Comparison of ENCODE assay signal across 21 cellular contexts in genomic region chr6:154874684-154875594, GRCh38.
A peak's percentile ranks its signal among the peaks of the same experiment; 100 is the strongest.
DNase-seq lines count a peak whose midpoint lies in the region; ATAC-seq, FAIRE-seq and TF ChIP-seq lines count a peak whose summit lies in the region.
"Had no signal": no experiment of that assay in that cellular context is flagged by ENCODE, and none has a peak within 500 bp of the region (broad histone marks: within the 10 kb centered on the region; RNA-seq: fewer than 3 reads in every experiment).

No MANE protein-coding gene starts in this region.

- intact Hi-C loops in HepG2 (cut with micrococcal nuclease; ENCODE audit: unreplicated experiment) (no loop called here), right lobe of liver (cut with DNase I) (no loop called here), left ventricle myocardium inferior (cut with micrococcal nuclease) (no loop called here)

- H3K9me3 ChIP-seq in HepG2 (ENCODE audit: low read length) = no peaks in the 10 kb centered on the region
- H3K9me3 ChIP-seq in right lobe of liver = no peaks in the 10 kb centered on the region
- H3K9me3 ChIP-seq in endodermal cell (ENCODE audit: control insufficient read depth, low read length) = no peaks in the 10 kb centered on the region
- no peaks in the 10 kb centered on the region for H3K9me3 ChIP-seq in left ventricle myocardium inferior (replicated peaks)
- H3K9me3 ChIP-seq: A549; BLaER1 treated with 17β-estradiol and CSF1 and Interleukin-3, amounts not matched to agents 10 nM and 100 nM; mucosa of descending colon; SK-N-SH had no signal

- TF ChIP-seq CTCF in HepG2 (CRISPR knock-in tag; IDR thresholded peaks at IDR 0.05) (no peak), right lobe of liver (IDR thresholded peaks at IDR 0.05) (no peak), endodermal cell (conservative IDR thresholded peaks at IDR 0.05) (no peak), nephron (IDR thresholded peaks at IDR 0.05; ENCODE audit: unreplicated experiment in 3 of 3) (no peak), left ventricle myocardium inferior (IDR thresholded peaks at IDR 0.05; ENCODE audit: borderline replicate concordance) (no peak)

- BruUV-seq in HepG2 (replicated peaks; lab: Mats Ljungman, UMichigan) = no TSS peak

- WGBS in HepG2 (ENCODE audit: low lambda C conversion rate) = 28% methylated on average over 10 of the region's 10 CpGs
- 68% methylated on average over 8 of the region's 10 CpGs for WGBS in right lobe of liver (ENCODE audit: insufficient coverage, low coverage, low lambda C conversion rate, missing lambda C conversion rate)
- WGBS in endodermal cell (ENCODE audit: insufficient coverage in 1 of 2, insufficient read length in 1 of 2), 2 experiments = 63 to 66% methylated on average over 10 of the region's 10 CpGs

- H3K9ac ChIP-seq in HepG2 (ENCODE audit: insufficient read depth, low read depth, low read length) (no peak overlapping the region), endodermal cell (ENCODE audit: extremely low read depth, low read length, poor library complexity, severe bottlenecking) (no peak overlapping the region)
- H3K9ac ChIP-seq: BLaER1 treated with 17β-estradiol and CSF1 and Interleukin-3, amounts not matched to agents 10 nM and 100 nM; SK-N-SH had no signal

- H4K20me1 ChIP-seq in HepG2 (ENCODE audit: insufficient read depth, low read length) = no peaks in the 10 kb centered on the region

- in situ Hi-C loops in HepG2 (cut with HindIII; ENCODE audit: extremely low pct_ligation_motif_present, low pct_unique_long_range_greater_than_20kb) = no loop called here

- DNase-seq in HepG2 (ENCODE audit: low spot score) (peak; percentile 64), right lobe of liver (no peak), endodermal cell (peak; percentile 62), OCI-M1 (lab: John Stamatoyannopoulos, UW) (no peak), left ventricle myocardium inferior (no peak), hippocampal formation (lab: John Stamatoyannopoulos, UW) (no peak)
- no peak for DNase-seq in stimulated activated CD4-positive, alpha-beta T cell treated with anti-CD3 and anti-CD28 coated beads, Interleukin-4, amount 100 ng/mL, for 24 hours
- DNase-seq: activated B cell treated with CpG ODN at 0.5 μM for 24 hours; activated CD4-positive, alpha-beta memory T cell treated with anti-CD3 and anti-CD28 coated beads for 36 hours; amygdala; caudate nucleus; erythroblast; left cardiac atrium; mucosa of descending colon; NCI-H1930; RPMI8226; SK-N-SH had no signal

- H2AFZ ChIP-seq in HepG2 (ENCODE audit: low read length) = no peak overlapping the region

- FAIRE-seq in HepG2 (lab: Jason Lieb, UNC) = peak; percentile 55
- FAIRE-seq: A549 had no signal

- POLR2A ChIA-PET in HepG2 (lab: Yijun Ruan, JAX) = no interaction called here

- H3K27ac ChIP-seq in HepG2 (ENCODE audit: extremely low read length, insufficient read depth, low read length) = peak overlapping the region; percentile 19
- no peak overlapping the region for H3K27ac ChIP-seq in right lobe of liver
- H3K27ac ChIP-seq in endodermal cell (ENCODE audit: low read depth, low read length) = peak overlapping the region; percentile 30
- no peak overlapping the region for H3K27ac ChIP-seq in left ventricle myocardium inferior (replicated peaks)
- H3K27ac ChIP-seq: A549; BLaER1 treated with 17β-estradiol and CSF1 and Interleukin-3, amounts not matched to agents 10 nM and 100 nM had no signal

- H3K4me1 Mint-ChIP-seq in endodermal cell = peaks cover 21% of the 10 kb centered on the region
- H3K4me1 Mint-ChIP-seq in nephron = peaks cover 34% of the 10 kb centered on the region

- H3K79me2 ChIP-seq in HepG2 (ENCODE audit: insufficient read depth, low read length) = no peaks in the 10 kb centered on the region

- TF ChIP-seq EP300 in HepG2 (IDR thresholded peaks at IDR 0.05; ENCODE audit: low read depth in 2 of 2, low read length in 2 of 2) (peak in 1 of 2 experiments; percentile 37; a peak in 1 of 4 replicates), HepG2 (CRISPR knock-in tag; IDR thresholded peaks at IDR 0.05; ENCODE audit: borderline replicate concordance) (no peak)

- H3K27me3 ChIP-seq in HepG2 (ENCODE audit: control insufficient read depth in 1 of 2, insufficient read depth in 2 of 2, low read length in 2 of 2) = no peaks in the 10 kb centered on the region
- H3K27me3 ChIP-seq in right lobe of liver = no peaks in the 10 kb centered on the region
- no peaks in the 10 kb centered on the region for H3K27me3 ChIP-seq in endodermal cell (ENCODE audit: control insufficient read depth, insufficient read depth, low read length, poor library complexity, severe bottlenecking)
- no peaks in the 10 kb centered on the region for H3K27me3 ChIP-seq in left ventricle myocardium inferior (ENCODE audit: low read depth)
- H3K27me3 ChIP-seq: BLaER1 treated with 17β-estradiol and CSF1 and Interleukin-3, amounts not matched to agents 10 nM and 100 nM had no signal

- TF ChIP-seq POLR2A in HepG2 (IDR thresholded peaks at IDR 0.05; ENCODE audit: insufficient read depth in 1 of 2, low read depth in 2 of 2, low read length in 2 of 2) (no peak), right lobe of liver (IDR thresholded peaks at IDR 0.05) (no peak)

- no peak for TF ChIP-seq RAD21 in HepG2 (CRISPR knock-in tag; IDR thresholded peaks at IDR 0.05)

- H3K27ac Mint-ChIP-seq in endodermal cell (peak overlapping the region; percentile 5), nephron (peak overlapping the region; percentile 4 to 20 (median 16))
- H3K27ac Mint-ChIP-seq: activated B cell treated with CpG ODN at 0.5 μM for 24 hours; activated CD4-positive, alpha-beta memory T cell treated with anti-CD3 and anti-CD28 coated beads for 36 hours; T-helper 2 cell treated with Interferon-gamma antibody and Interleukin-4, amounts not matched to agents 5 μg/mL and 100 μg/mL, for 36 hours had no signal

- H3K4me3 Mint-ChIP-seq in endodermal cell (no peak overlapping the region), nephron (no peak overlapping the region)
- H3K4me3 Mint-ChIP-seq: activated B cell treated with CpG ODN at 0.5 μM for 24 hours; activated CD4-positive, alpha-beta memory T cell treated with anti-CD3 and anti-CD28 coated beads for 36 hours; T-helper 2 cell treated with Interferon-gamma antibody and Interleukin-4, amounts not matched to agents 5 μg/mL and 100 μg/mL, for 36 hours had no signal

- ATAC-seq in HepG2 (peak; percentile 84), right lobe of liver (no peak)
- ATAC-seq: A549, left cardiac atrium, mucosa of descending colon had no signal

- H3K36me3 Mint-ChIP-seq in endodermal cell (ENCODE audit: low read depth) (peaks cover 9% of the 10 kb centered on the region), nephron (ENCODE audit: low read depth) (peaks cover 8% of the 10 kb centered on the region)
- H3K36me3 Mint-ChIP-seq: activated CD4-positive, alpha-beta memory T cell treated with anti-CD3 and anti-CD28 coated beads for 36 hours had no signal

- H3K36me3 ChIP-seq in HepG2 (replicated peaks in 1 of 2; ENCODE audit: control insufficient read depth in 1 of 2, insufficient read depth in 2 of 2, low read length in 2 of 2) (peaks cover 0 to 4% of the 10 kb centered on the region in 2 experiments; a peak in 1 of 5 replicates), right lobe of liver (no peaks in the 10 kb centered on the region), endodermal cell (ENCODE audit: control insufficient read depth, insufficient read depth, low read length) (peaks cover 10% of the 10 kb centered on the region), left ventricle myocardium inferior (no peaks in the 10 kb centered on the region)

- H3K4me2 ChIP-seq in HepG2 (ENCODE audit: low read depth, low read length) = peak overlapping the region; percentile 50
- H3K4me2 ChIP-seq: A549; BLaER1 treated with 17β-estradiol and CSF1 and Interleukin-3, amounts not matched to agents 10 nM and 100 nM; SK-N-SH had no signal

- peaks cover 37% of the 10 kb centered on the region for H3K4me1 ChIP-seq in HepG2 (ENCODE audit: insufficient read depth, low read length)
- peaks cover 0 to 8% (median 0%) of the 10 kb centered on the region in 4 donors for H3K4me1 ChIP-seq in right lobe of liver
- peaks cover 5% of the 10 kb centered on the region for H3K4me1 ChIP-seq in endodermal cell (ENCODE audit: control insufficient read depth, insufficient read depth, low read length)
- peaks cover 50% of the 10 kb centered on the region for H3K4me1 ChIP-seq in left ventricle myocardium inferior
- H3K4me1 ChIP-seq: A549; BLaER1 treated with 17β-estradiol and CSF1 and Interleukin-3, amounts not matched to agents 10 nM and 100 nM had no signal

- no peaks in the 10 kb centered on the region for H3K9me3 Mint-ChIP-seq in endodermal cell
- H3K9me3 Mint-ChIP-seq in nephron = no peaks in the 10 kb centered on the region
- H3K9me3 Mint-ChIP-seq: activated B cell treated with CpG ODN at 0.5 μM for 24 hours; activated CD4-positive, alpha-beta memory T cell treated with anti-CD3 and anti-CD28 coated beads for 36 hours; T-helper 2 cell treated with Interferon-gamma antibody and Interleukin-4, amounts not matched to agents 5 μg/mL and 100 μg/mL, for 36 hours had no signal

- H3K27me3 Mint-ChIP-seq in endodermal cell (ENCODE audit: insufficient read depth) (no peaks in the 10 kb centered on the region), nephron (ENCODE audit: low read depth) (no peaks in the 10 kb centered on the region)
- H3K27me3 Mint-ChIP-seq: activated B cell treated with CpG ODN at 0.5 μM for 24 hours; activated CD4-positive, alpha-beta memory T cell treated with anti-CD3 and anti-CD28 coated beads for 36 hours had no signal

- CTCF ChIA-PET in HepG2 (lab: Yijun Ruan, JAX; ENCODE audit: low intra/inter-chr PET ratio, low total read pairs) = no interaction called here

- H3K4me3 ChIP-seq in HepG2 (replicated peaks in 1 of 3; ENCODE audit: insufficient read depth in 1 of 3, low read depth in 2 of 3, low read length in 3 of 3) = peak overlapping the region in 1 of 3 experiments; percentile 21; a peak in 1 of 6 replicates
- no peak overlapping the region for H3K4me3 ChIP-seq in right lobe of liver
- H3K4me3 ChIP-seq in endodermal cell (ENCODE audit: low read length) = no peak overlapping the region
- no peak overlapping the region for H3K4me3 ChIP-seq in left ventricle myocardium inferior
- H3K4me3 ChIP-seq: A549; BLaER1 treated with 17β-estradiol and CSF1 and Interleukin-3, amounts not matched to agents 10 nM and 100 nM; mucosa of descending colon had no signal

TF ChIP-seq in HepG2, 621 proteins besides CTCF, POLR2A, EP300 and RAD21 (continues in another document):
- TF ChIP-seq GATAD2A (CRISPR knock-in tag; IDR thresholded peaks at IDR 0.05) = peak; percentile 15; the same call in 1 of the 2 replicates
- no peak for TF ChIP-seq FOXA1 (IDR thresholded peaks at IDR 0.05)
- 0 out of 2 replicates have a peak, but pooled peaks have one; percentile 14 for TF ChIP-seq FOXA1 (CRISPR knock-in tag; IDR thresholded peaks at IDR 0.05)
- 0 out of 2 replicates have a peak, but pooled peaks have one; percentile 59 for TF ChIP-seq PPARG (CRISPR knock-in tag; conservative IDR thresholded peaks at IDR 0.05)
- TF ChIP-seq NCOA2 (CRISPR knock-in tag; IDR thresholded peaks at IDR 0.05) = no peak

Comparison
In these comparisons a context has a peak if more than half of its experiments do, and no peak if none do; other contexts are left out.
1. DNase-seq: peak in HepG2 (single experiment) and endodermal cell (single experiment); none in right lobe of liver (0 of 3), OCI-M1 (single experiment), stimulated activated CD4-positive, alpha-beta T cell treated with anti-CD3 and anti-CD28 coated beads, Interleukin-4, amount 100 ng/mL, for 24 hours (single experiment), left ventricle myocardium inferior (single experiment) and hippocampal formation (0 of 2).
2. H3K27ac ChIP-seq: peak in HepG2 (single experiment) and endodermal cell (single experiment); none in right lobe of liver (0 of 3) and left ventricle myocardium inferior (single experiment).